ENCODE assay signal across 8 cellular contexts in the genomic region with DNA sequence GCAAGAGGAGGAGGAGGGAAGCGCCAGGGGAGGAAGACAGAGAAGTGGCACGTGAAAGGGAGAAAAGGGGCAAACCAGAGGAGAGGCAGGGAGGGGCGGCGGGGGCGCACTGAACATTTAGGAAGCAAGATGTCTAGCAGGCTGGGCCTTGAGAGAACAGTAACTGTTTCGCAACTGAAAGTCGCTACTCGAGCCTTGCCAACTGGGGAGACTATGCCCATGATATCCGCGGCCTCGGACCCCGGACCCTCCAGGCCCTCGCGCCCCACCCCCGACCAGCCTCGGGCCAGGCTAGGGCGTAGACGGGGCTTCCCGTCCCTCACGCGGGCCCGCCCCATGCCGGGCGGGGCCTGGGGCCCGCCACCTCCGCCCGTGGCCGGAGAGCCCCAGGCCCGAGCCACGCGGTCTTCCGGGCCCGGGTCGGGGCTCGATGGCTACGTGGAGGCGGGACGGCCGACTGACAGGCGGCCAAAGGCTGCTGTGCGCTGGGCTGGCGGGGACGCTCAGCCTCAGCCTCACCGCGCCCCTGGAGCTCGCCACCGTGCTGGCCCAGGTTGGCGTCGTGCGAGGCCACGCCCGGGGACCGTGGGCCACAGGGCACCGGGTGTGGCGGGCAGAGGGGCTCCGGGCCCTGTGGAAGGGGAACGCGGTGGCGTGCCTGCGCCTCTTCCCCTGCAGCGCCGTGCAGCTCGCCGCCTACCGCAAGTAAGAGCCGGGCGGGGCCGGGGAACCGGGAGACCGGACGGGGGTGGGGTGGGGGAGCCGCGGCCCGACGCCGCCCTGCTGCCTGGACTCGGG. TPM values are rescaled to one million over a fixed set of nuclear protein-coding genes. Genes with fewer than 3 reads are reported as not detected.
DNase-seq lines count a peak whose midpoint lies in the region; ATAC-seq and TF ChIP-seq lines count a peak whose summit lies in the region.

Gene SLC25A43 (plus strand): TSS at position 363 of the 798 bp plus-strand sequence. CDS start 68 bp downstream, at position 431.

- DNase-seq in PC-9 (peak in 1 of 2 experiments; percentile 50), adipocyte (ENCODE audit: low read depth) (peak; percentile 61), left cardiac atrium (peak; percentile 48), NCI-H1436 treated with DMSO at 0.1 percent for 48 hours (lab: John Stamatoyannopoulos, UW) (no peak)

- H3K27ac ChIP-seq in ACC112 (ENCODE audit: low read depth, low read length) (peak within 1 kb of the TSS; percentile 5), PC-9 (0 out of 2 replicates have a peak within 1 kb of the TSS, but pooled peaks have one; percentile 38), rectal smooth muscle tissue (ENCODE audit: low read depth, low read length) (peak within 1 kb of the TSS; percentile 76)

- H4K20me1 ChIP-seq in PC-9 (ENCODE audit: insufficient read depth): no peaks in the 10 kb centered on the region; the same call in 1 of the 2 replicates

- peak within 1 kb of the TSS; percentile 86 for H3K9ac ChIP-seq in adipocyte (ENCODE audit: low read length)
- peak within 1 kb of the TSS; percentile 50 for H3K9ac ChIP-seq in rectal smooth muscle tissue (ENCODE audit: low read length)

- H3F3A ChIP-seq in PC-9 (ENCODE audit: insufficient read depth, low read depth): peaks cover 24% of the 10 kb centered on the region

- H2AFZ ChIP-seq in ACC112 (ENCODE audit: low read length, unreplicated experiment) (peak within 1 kb of the TSS; percentile 78), PC-9 (peak within 1 kb of the TSS; percentile 87)

- POLR2A ChIA-PET in PC-9 (lab: Charles Lee; ENCODE audit: unreplicated experiment): interaction anchor here (0.7 kb wide), 1 partner anchor 42 kb away, joined by 22 read pairs; no protein-coding TSS in a partner anchor

- H3K79me2 ChIP-seq in ACC112 (ENCODE audit: control insufficient read depth, insufficient read depth, low read length, unreplicated experiment) (peaks cover 46% of the 10 kb centered on the region), PC-9 (ENCODE audit: low read depth) (peaks cover 41% of the 10 kb centered on the region)

- intact Hi-C loops in PC-9 (cut with micrococcal nuclease; ENCODE audit: unreplicated experiment): loop anchor here (2.0 kb wide), 1 partner anchor 70 kb away; the partner anchor contains the start of gene SLC25A5
- intact Hi-C loops in left cardiac atrium (cut with DNase I): no loop called here

- no peak for TF ChIP-seq CTCF in PC-9 (conservative IDR thresholded peaks at IDR 0.05)

- H3K9me3 ChIP-seq in PC-9 (ENCODE audit: insufficient read depth, low read depth): no peaks in the 10 kb centered on the region
- H3K9me3 ChIP-seq in adipocyte (ENCODE audit: control insufficient read depth, low read length): no peaks in the 10 kb centered on the region

- H3K27me3 ChIP-seq in ACC112 (ENCODE audit: insufficient read depth, low read length): no peaks in the 10 kb centered on the region
- no peaks in the 10 kb centered on the region for H3K27me3 ChIP-seq in PC-9 (ENCODE audit: insufficient read depth, low read depth)
- no peaks in the 10 kb centered on the region for H3K27me3 ChIP-seq in adipocyte (replicated peaks; ENCODE audit: control insufficient read depth, insufficient read depth, low read length)
- H3K27me3 ChIP-seq in rectal smooth muscle tissue (ENCODE audit: control insufficient read depth, insufficient read depth, low read length): no peaks in the 10 kb centered on the region

- no peaks in the 10 kb centered on the region for H3K36me3 ChIP-seq in ACC112 (ENCODE audit: insufficient read depth, low read length)
- H3K36me3 ChIP-seq in PC-9 (ENCODE audit: low read depth): no peaks in the 10 kb centered on the region
- no peaks in the 10 kb centered on the region for H3K36me3 ChIP-seq in adipocyte (ENCODE audit: control insufficient read depth, insufficient read depth, low read length, severe bottlenecking)
- no peaks in the 10 kb centered on the region for H3K36me3 ChIP-seq in rectal smooth muscle tissue (ENCODE audit: control insufficient read depth, insufficient read depth, low read length)

- no TSS peak for BruUV-seq in PC-9 (replicated peaks; lab: Mats Ljungman, UMichigan)

- CTCF ChIA-PET in PC-9 (lab: Charles Lee): no interaction called here

- peak within 1 kb of the TSS; percentile 83 for H3K4me2 ChIP-seq in PC-9

- peak; percentile 64 for TF ChIP-seq POLR2A in GM18526 (IDR thresholded peaks at IDR 0.05; ENCODE audit: extremely low read depth, insufficient read length)

- H3K9me2 ChIP-seq in PC-9 (ENCODE audit: insufficient read depth): no peaks in the 10 kb centered on the region

- H3K4me3 ChIP-seq in ACC112 (ENCODE audit: low read depth, low read length) (peak within 1 kb of the TSS; percentile 89), PC-9 (peak within 1 kb of the TSS; percentile 94), adipocyte (ENCODE audit: low read length) (peak within 1 kb of the TSS; percentile 73), rectal smooth muscle tissue (ENCODE audit: low read length) (peak within 1 kb of the TSS; percentile 72)

- ATAC-seq in HG02981 (IDR thresholded peaks at IDR 0.05; ENCODE audit: unreplicated experiment): peak; percentile 85
- peak; percentile 92 to 99 for ATAC-seq in left cardiac atrium

- H3K4me1 ChIP-seq in ACC112 (ENCODE audit: control insufficient read depth, insufficient read depth, low read length, unreplicated experiment) (peaks cover 13% of the 10 kb centered on the region), PC-9 (replicated peaks; ENCODE audit: insufficient read depth) (peaks cover 39% of the 10 kb centered on the region), adipocyte (ENCODE audit: control insufficient read depth, insufficient read depth, low read length) (peaks cover 10% of the 10 kb centered on the region), rectal smooth muscle tissue (ENCODE audit: control insufficient read depth, insufficient read depth, low read length) (no peaks in the 10 kb centered on the region)

RNA-seq across cellular contexts. Expression of gene SLC25A43, which starts in this region (rescaled TPM):
- total RNA-seq in PC-9 (2021): 38.4 and 42.3 TPM in 2 replicates
- 1 to 10 TPM; 4.4 to 8.0 TPM for total RNA-seq in left cardiac atrium

Comparison
In these comparisons a context has a peak if more than half of its experiments do, and no peak if none do; other contexts are left out.
1. H3K27ac ChIP-seq: peak in every context shown above with its lines; median percentile 76 in rectal smooth muscle tissue; 38 in PC-9; 5 in ACC112.